ENCODE assay signal across 8 cellular contexts in genomic region chr4:139015269-139015947, GRCh38. TPM values are rescaled to one million over a fixed set of nuclear protein-coding genes. Genes with fewer than 3 reads are reported as not detected.
DNase-seq lines count a peak whose midpoint lies in the region; ATAC-seq and TF ChIP-seq lines count a peak whose summit lies in the region.

A gene with protein sequence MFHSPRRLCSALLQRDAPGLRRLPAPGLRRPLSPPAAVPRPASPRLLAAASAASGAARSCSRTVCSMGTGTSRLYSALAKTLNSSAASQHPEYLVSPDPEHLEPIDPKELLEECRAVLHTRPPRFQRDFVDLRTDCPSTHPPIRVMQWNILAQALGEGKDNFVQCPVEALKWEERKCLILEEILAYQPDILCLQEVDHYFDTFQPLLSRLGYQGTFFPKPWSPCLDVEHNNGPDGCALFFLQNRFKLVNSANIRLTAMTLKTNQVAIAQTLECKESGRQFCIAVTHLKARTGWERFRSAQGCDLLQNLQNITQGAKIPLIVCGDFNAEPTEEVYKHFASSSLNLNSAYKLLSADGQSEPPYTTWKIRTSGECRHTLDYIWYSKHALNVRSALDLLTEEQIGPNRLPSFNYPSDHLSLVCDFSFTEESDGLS (plus strand): TSS chr4:139015781. CDS start chr4:139015982, 201 bp downstream.

- no peaks in the 10 kb centered on the region for H3K36me3 ChIP-seq in GM06990 (ENCODE audit: control insufficient read depth, insufficient read depth, low read length)
- H3K36me3 ChIP-seq in SJSA1 = peaks cover 30% of the 10 kb centered on the region
- peaks cover 3% of the 10 kb centered on the region for H3K36me3 ChIP-seq in neuron (ENCODE audit: insufficient read depth, low read length)

- peaks cover 41% of the 10 kb centered on the region for H3K4me1 ChIP-seq in SJSA1 (replicated peaks)
- peaks cover 30% of the 10 kb centered on the region for H3K4me1 ChIP-seq in foreskin keratinocyte
- peaks cover 24% of the 10 kb centered on the region for H3K4me1 ChIP-seq in neuron (ENCODE audit: insufficient read depth, low read length)

- H3K27me3 ChIP-seq in GM06990 (replicated peaks; ENCODE audit: control insufficient read depth, insufficient read depth, low read length) (no peaks in the 10 kb centered on the region), SJSA1 (replicated peaks) (no peaks in the 10 kb centered on the region), foreskin keratinocyte (no peaks in the 10 kb centered on the region), neuron (ENCODE audit: insufficient read depth, low read length) (no peaks in the 10 kb centered on the region)

- peak within 1 kb of the TSS; percentile 99 for H3K27ac ChIP-seq in SJSA1
- H3K27ac ChIP-seq in foreskin keratinocyte = peak within 1 kb of the TSS; percentile 98

- H3K4me3 ChIP-seq in GM06990 (replicated peaks; ENCODE audit: low read depth, low read length) = peak within 1 kb of the TSS; percentile 82
- H3K4me3 ChIP-seq in HFF-Myc (replicated peaks; ENCODE audit: low read depth, low read length) = peak within 1 kb of the TSS; percentile 89
- peak within 1 kb of the TSS; percentile 92 for H3K4me3 ChIP-seq in SJSA1
- H3K4me3 ChIP-seq in neuron (ENCODE audit: low read length) = peak within 1 kb of the TSS; percentile 71

- peak within 1 kb of the TSS; percentile 64 for H2AFZ ChIP-seq in neuron (ENCODE audit: low read depth, low read length)

- no peak for TF ChIP-seq CTCF in GM06990 (IDR thresholded peaks at IDR 0.05; ENCODE audit: insufficient read depth, low read length, poor library complexity, severe bottlenecking)
- no peak for TF ChIP-seq CTCF in HFF-Myc (IDR thresholded peaks at IDR 0.05; ENCODE audit: low read depth, low read length, missing control alignments)
- TF ChIP-seq CTCF in foreskin keratinocyte (conservative IDR thresholded peaks at IDR 0.05) = peak; percentile 10

- H3K9me3 ChIP-seq in SJSA1 (replicated peaks) = no peaks in the 10 kb centered on the region
- H3K9me3 ChIP-seq in neuron (ENCODE audit: low read length) = no peaks in the 10 kb centered on the region

- ATAC-seq in foreskin keratinocyte = peak; percentile 84

- DNase-seq in GM06990 (ENCODE audit: extremely low read depth, insufficient read length) = peak; percentile 94
- peak; percentile 79 for DNase-seq in HFF-Myc (ENCODE audit: extremely low read depth, low read depth)
- DNase-seq in MV-4-11 (lab: John Stamatoyannopoulos, UW) = peak; percentile 88
- peak; percentile 94 to 97 for DNase-seq in SJSA1 (ENCODE audit: low read depth in 1 of 2, low spot score in 2 of 2)
- DNase-seq in activated naive CD4-positive, alpha-beta T cell (lab: John Stamatoyannopoulos, UW) = peak; percentile 71 to 83 (median 78)
- DNase-seq in foreskin keratinocyte = peak; percentile 79 to 87
- DNase-seq in stromal cell of bone marrow (ENCODE audit: low read depth) = peak; percentile 71

RNA-seq across cellular contexts. Expression of the gene that starts here (rescaled TPM):
- 29.7 and 35.8 TPM in 2 replicates for total RNA-seq in SJSA1 (2014; rRNA removed; shearing (Covaris generic))
- total RNA-seq in foreskin keratinocyte = 21.5 and 23.3 TPM in 2 replicates
- 4.5 and 4.7 TPM in 2 replicates for polyA plus RNA-seq in foreskin keratinocyte

Comparison
In these comparisons a context has a peak if more than half of its experiments do, and no peak if none do; other contexts are left out.
1. Peak in every context shown above with its lines: DNase-seq, ATAC-seq, H3K4me3 ChIP-seq and H3K27ac ChIP-seq.